ENCODE assay signal across 19 cellular contexts in the genomic region with DNA sequence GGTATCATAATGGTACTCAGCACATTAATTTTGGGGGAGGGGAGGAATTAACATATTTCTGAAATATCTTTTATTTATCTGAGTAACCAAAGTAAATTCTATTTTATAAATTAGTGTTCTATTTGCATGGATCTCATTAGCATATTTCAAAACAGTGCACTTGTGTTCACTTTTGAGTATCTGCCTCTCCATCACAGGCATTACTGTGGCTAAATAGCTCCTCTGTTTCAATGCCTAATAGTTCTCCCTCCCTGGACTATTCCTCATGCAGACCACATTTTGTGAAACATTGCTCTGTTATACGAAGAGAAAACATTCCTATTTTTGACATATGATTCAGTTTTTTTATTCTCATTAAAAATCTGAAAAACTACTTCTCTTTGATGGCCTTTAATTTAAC.
DNase-seq lines count a peak whose midpoint lies in the region; ATAC-seq and TF ChIP-seq lines count a peak whose summit lies in the region.
"Had no signal": no experiment of that assay in that cellular context is flagged by ENCODE, and none has a peak within 500 bp of the region (broad histone marks: within the 10 kb centered on the region; RNA-seq: fewer than 3 reads in every experiment).

No MANE protein-coding gene starts in this region.

- H3K27me3 ChIP-seq in neural cell (ENCODE audit: insufficient read depth, low read depth, low read length) (no peaks in the 10 kb centered on the region), colonic mucosa (no peaks in the 10 kb centered on the region)

- ATAC-seq in effector memory CD8-positive, alpha-beta T cell (replicated peaks), result no peak
- ATAC-seq in HG03196 (IDR thresholded peaks at IDR 0.05; ENCODE audit: unreplicated experiment), result no peak
- ATAC-seq: A549 had no signal

- intact Hi-C loops in colonic mucosa (cut with DNase I), result no loop called here

- H3K36me3 Mint-ChIP-seq in effector memory CD8-positive, alpha-beta T cell (ENCODE audit: insufficient read depth), result no peaks in the 10 kb centered on the region
- H3K36me3 Mint-ChIP-seq: CD4-positive, alpha-beta memory T cell had no signal

- TF ChIP-seq CTCF in neural cell (IDR thresholded peaks at IDR 0.05; ENCODE audit: poor library complexity, severe bottlenecking), result no peak
- no peak for TF ChIP-seq CTCF in colonic mucosa (IDR thresholded peaks at IDR 0.05)

- no peak for TF ChIP-seq EP300 in neural cell (conservative IDR thresholded peaks at IDR 0.05; ENCODE audit: poor library complexity, severe bottlenecking)

- H3K9me3 Mint-ChIP-seq in effector memory CD8-positive, alpha-beta T cell, result peaks cover 0 to 3% of the 10 kb centered on the region in 2 donors

- H3K36me3 ChIP-seq in neural cell (ENCODE audit: insufficient read depth, low read length), result no peaks in the 10 kb centered on the region
- H3K36me3 ChIP-seq in colonic mucosa, result no peaks in the 10 kb centered on the region

- H3K9me3 ChIP-seq in neural cell (ENCODE audit: low read length), result no peaks in the 10 kb centered on the region
- H3K9me3 ChIP-seq in colonic mucosa, result no peaks in the 10 kb centered on the region
- H3K9me3 ChIP-seq: A549, Caco-2 had no signal

- H3K4me2 ChIP-seq in neural cell (ENCODE audit: low read length), result no peak overlapping the region
- H3K4me2 ChIP-seq: A549 had no signal

- H2AFZ ChIP-seq in neural cell (ENCODE audit: low read depth, low read length), result no peak overlapping the region
- H2AFZ ChIP-seq: GM23248 had no signal

- H3F3A ChIP-seq in neural cell (ENCODE audit: insufficient read depth, low read length, poor library complexity, severe bottlenecking), result no peaks in the 10 kb centered on the region

- TF ChIP-seq RAD21 in neural cell (conservative IDR thresholded peaks at IDR 0.05), result no peak

- H3K4me3 ChIP-seq in neural cell (ENCODE audit: low read length), result no peak overlapping the region
- no peak overlapping the region for H3K4me3 ChIP-seq in colonic mucosa
- H3K4me3 ChIP-seq: A549, GM23248 had no signal

- H3K4me1 Mint-ChIP-seq in effector memory CD8-positive, alpha-beta T cell (ENCODE audit: low read depth in 2 of 2), result no peaks in the 10 kb centered on the region
- H3K4me1 Mint-ChIP-seq: CD4-positive, alpha-beta memory T cell had no signal

- no peaks in the 10 kb centered on the region for H4K20me1 ChIP-seq in neural cell (ENCODE audit: insufficient read depth)

- DNase-seq in COLO829 (ENCODE audit: low spot score) (peak; percentile 70), globus pallidus (ENCODE audit: low spot score) (peak; percentile 48), colonic mucosa (no peak), mucosa of gallbladder (ENCODE audit: low spot score) (no peak)
- no peak for DNase-seq in effector memory CD8-positive, alpha-beta T cell
- DNase-seq: 8988T; ACHN; AML-193; C1 segment of cervical spinal cord; Caco-2; CD4-positive, alpha-beta memory T cell; DMS153; DND-41; GM23248; H7; HCEC 1CT had no signal

- no peaks in the 10 kb centered on the region for H3K27me3 Mint-ChIP-seq in effector memory CD8-positive, alpha-beta T cell
- H3K27me3 Mint-ChIP-seq: CD4-positive, alpha-beta memory T cell had no signal

- peak overlapping the region in 1 of 2 donors; percentile 22 for H3K27ac Mint-ChIP-seq in effector memory CD8-positive, alpha-beta T cell
- H3K27ac Mint-ChIP-seq: CD4-positive, alpha-beta memory T cell had no signal

- no peaks in the 10 kb centered on the region for H3K4me1 ChIP-seq in colonic mucosa
- H3K4me1 ChIP-seq: Caco-2 had no signal

- H3K79me2 ChIP-seq in neural cell (replicated peaks; ENCODE audit: insufficient read depth, low read length), result no peaks in the 10 kb centered on the region

- peak overlapping the region; percentile 53 for H3K27ac ChIP-seq in neural cell (ENCODE audit: low read length)
- H3K27ac ChIP-seq in colonic mucosa, result no peak overlapping the region
- H3K27ac ChIP-seq: A549, GM23248 had no signal

- no peaks in the 10 kb centered on the region for H3K9me2 ChIP-seq in neural cell (ENCODE audit: insufficient read depth, low read length)

- H3K4me3 Mint-ChIP-seq in effector memory CD8-positive, alpha-beta T cell, result no peak overlapping the region
- H3K4me3 Mint-ChIP-seq: CD4-positive, alpha-beta memory T cell had no signal

- H3K9ac ChIP-seq in neural cell (ENCODE audit: low read length) (no peak overlapping the region), colonic mucosa (ENCODE audit: low read depth in 2 of 2, low read length in 2 of 2) (no peak overlapping the region)
- H3K9ac ChIP-seq: GM23248 had no signal

TF ChIP-seq in neural cell, 6 proteins besides CTCF, POLR2A, EP300 and RAD21:
- TF ChIP-seq MXI1 (conservative IDR thresholded peaks at IDR 0.05; ENCODE audit: poor library complexity, severe bottlenecking), result no peak
- no peak for TF ChIP-seq EZH2 (IDR thresholded peaks at IDR 0.05; ENCODE audit: borderline replicate concordance, insufficient read depth, low read length, poor library complexity, severe bottlenecking)
- TF ChIP-seq SMC3 (conservative IDR thresholded peaks at IDR 0.05; ENCODE audit: poor library complexity), result no peak
- TF ChIP-seq, protein P1, sequence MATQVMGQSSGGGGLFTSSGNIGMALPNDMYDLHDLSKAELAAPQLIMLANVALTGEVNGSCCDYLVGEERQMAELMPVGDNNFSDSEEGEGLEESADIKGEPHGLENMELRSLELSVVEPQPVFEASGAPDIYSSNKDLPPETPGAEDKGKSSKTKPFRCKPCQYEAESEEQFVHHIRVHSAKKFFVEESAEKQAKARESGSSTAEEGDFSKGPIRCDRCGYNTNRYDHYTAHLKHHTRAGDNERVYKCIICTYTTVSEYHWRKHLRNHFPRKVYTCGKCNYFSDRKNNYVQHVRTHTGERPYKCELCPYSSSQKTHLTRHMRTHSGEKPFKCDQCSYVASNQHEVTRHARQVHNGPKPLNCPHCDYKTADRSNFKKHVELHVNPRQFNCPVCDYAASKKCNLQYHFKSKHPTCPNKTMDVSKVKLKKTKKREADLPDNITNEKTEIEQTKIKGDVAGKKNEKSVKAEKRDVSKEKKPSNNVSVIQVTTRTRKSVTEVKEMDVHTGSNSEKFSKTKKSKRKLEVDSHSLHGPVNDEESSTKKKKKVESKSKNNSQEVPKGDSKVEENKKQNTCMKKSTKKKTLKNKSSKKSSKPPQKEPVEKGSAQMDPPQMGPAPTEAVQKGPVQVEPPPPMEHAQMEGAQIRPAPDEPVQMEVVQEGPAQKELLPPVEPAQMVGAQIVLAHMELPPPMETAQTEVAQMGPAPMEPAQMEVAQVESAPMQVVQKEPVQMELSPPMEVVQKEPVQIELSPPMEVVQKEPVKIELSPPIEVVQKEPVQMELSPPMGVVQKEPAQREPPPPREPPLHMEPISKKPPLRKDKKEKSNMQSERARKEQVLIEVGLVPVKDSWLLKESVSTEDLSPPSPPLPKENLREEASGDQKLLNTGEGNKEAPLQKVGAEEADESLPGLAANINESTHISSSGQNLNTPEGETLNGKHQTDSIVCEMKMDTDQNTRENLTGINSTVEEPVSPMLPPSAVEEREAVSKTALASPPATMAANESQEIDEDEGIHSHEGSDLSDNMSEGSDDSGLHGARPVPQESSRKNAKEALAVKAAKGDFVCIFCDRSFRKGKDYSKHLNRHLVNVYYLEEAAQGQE (IDR thresholded peaks at IDR 0.05; ENCODE audit: borderline replicate concordance), result no peak
- no peak for TF ChIP-seq TAF1 (IDR thresholded peaks at IDR 0.05; ENCODE audit: low read depth)
- TF ChIP-seq POLR2AphosphoS5 (IDR thresholded peaks at IDR 0.05), result no peak
TF ChIP-seq in neural cell: peak in this region for 0.

Comparison
In these comparisons a context has a peak if more than half of its experiments do, and no peak if none do; other contexts are left out.
1. DNase-seq: peak in COLO829 (single experiment) and globus pallidus (single experiment); none in colonic mucosa (single experiment), mucosa of gallbladder (single experiment) and effector memory CD8-positive, alpha-beta T cell (0 of 3).